In genomic region chr21:45833437-45833836, GRCh38 we compare ENCODE assay signal across 16 cellular contexts.
"Had no signal": no experiment of that assay in that cellular context is flagged by ENCODE, and none has a peak within 500 bp of the region (broad histone marks: within the 10 kb centered on the region; RNA-seq: fewer than 3 reads in every experiment).

No MANE protein-coding gene starts in this region.

- H3K4me1 ChIP-seq: SJSA1 had no signal

- H3K27me3 ChIP-seq: cardiac muscle cell, hepatocyte, SJSA1, tibial nerve had no signal

- H3K4me3 ChIP-seq: cardiac muscle cell, coronary artery, hepatocyte, lower lobe of right lung, SJSA1, smooth muscle cell, tibial nerve had no signal

- FAIRE-seq: astrocyte, frontal cortex had no signal

- H2AFZ ChIP-seq: hepatocyte had no signal

- H3K4me2 ChIP-seq: hepatocyte, smooth muscle cell had no signal

- ATAC-seq: activated CD4-positive, CD25-positive, alpha-beta regulatory T cell treated with anti-CD3 and anti-CD28 coated beads, Interleukin-2, amount 50 U/mL, for 24 hours; activated naive CD8-positive, alpha-beta T cell treated with anti-CD3 and anti-CD28 coated beads, Interleukin-2, amount 50 U/mL, for 24 hours; lower lobe of right lung; stimulated activated effector memory CD8-positive, alpha-beta T cell treated with anti-CD3 and anti-CD28 coated beads, Interleukin-12 subunit alpha, Interleukin-12 subunit beta, amount 100 ng/mL, for 72 hours had no signal

- H3K27ac ChIP-seq: cardiac muscle cell, coronary artery, hepatocyte, lower lobe of right lung, SJSA1, tibial nerve had no signal

- H3K36me3 ChIP-seq: cardiac muscle cell, lower lobe of right lung, SJSA1, tibial nerve had no signal

- H3K9me3 ChIP-seq: lower lobe of right lung, SJSA1, tibial nerve had no signal

- DNase-seq: activated naive CD4-positive, alpha-beta T cell treated with Interleukin-2 at 50 U/mL for 16 hours; activated naive CD8-positive, alpha-beta T cell treated with anti-CD3 and anti-CD28 coated beads, Interleukin-2, amount 50 U/mL, for 24 hours; effector memory CD4-positive, alpha-beta T cell; kidney glomerular epithelial cell; lower lobe of right lung; naive B cell had no signal
